ENCODE assay signal across 17 cellular contexts in the genomic region with DNA sequence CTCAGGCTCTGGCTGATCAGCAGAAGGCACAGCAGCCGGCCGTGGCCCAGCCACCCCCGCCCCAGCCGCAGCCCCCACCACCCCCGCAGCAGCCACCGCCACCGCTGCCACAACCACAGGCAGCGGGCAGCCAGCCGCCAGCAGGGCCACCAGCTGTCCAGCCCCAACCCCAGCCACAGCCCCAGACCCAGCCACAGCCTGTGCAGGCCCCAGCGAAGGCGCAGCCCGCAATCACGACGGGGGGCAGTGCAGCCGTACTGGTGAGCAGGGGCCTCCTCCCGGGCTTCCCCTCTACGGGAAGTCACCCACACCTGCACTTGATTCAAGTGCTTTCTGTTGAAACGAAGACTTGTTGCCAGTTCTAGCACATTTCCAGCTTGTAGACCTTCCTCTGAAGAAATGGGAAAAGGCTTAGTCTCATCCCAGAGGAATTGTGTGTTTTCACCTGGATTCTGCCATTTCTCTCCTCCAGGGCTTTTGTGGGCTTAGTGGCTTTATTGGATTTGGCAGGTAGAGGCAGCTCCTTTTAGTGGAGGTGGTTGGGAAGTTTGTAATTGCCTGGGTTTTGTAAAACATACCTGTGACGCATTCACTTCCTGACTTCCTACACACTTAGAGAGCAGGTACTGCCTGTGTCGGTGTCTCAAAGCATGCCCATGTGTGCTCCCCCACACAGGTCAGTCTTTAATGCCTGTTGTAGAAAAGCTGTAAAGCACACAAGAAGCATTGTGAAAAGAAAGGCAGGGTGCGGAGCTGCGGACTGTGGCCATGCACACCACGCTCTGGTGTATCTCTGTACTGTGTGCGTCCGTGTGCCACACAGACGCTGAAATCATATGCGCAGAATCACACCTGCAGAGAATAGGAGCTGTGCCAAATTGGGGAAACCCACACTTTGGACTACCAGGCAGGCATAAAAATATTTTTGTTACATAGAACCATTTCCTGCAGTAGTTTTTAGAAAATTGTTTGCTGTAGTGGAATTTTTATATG.
"Had no signal": no experiment of that assay in that cellular context is flagged by ENCODE, and none has a peak within 500 bp of the region (broad histone marks: within the 10 kb centered on the region; RNA-seq: fewer than 3 reads in every experiment).

No MANE protein-coding gene starts in this region.

- H3K9me3 Mint-ChIP-seq: activated CD4-positive, alpha-beta memory T cell treated with anti-CD3 and anti-CD28 coated beads, Interleukin-2, amount 10 ng/mL, durations not matched to agents 7 days and 5 days; activated T-helper 17 cell treated with anti-CD3 and anti-CD28 coated beads, Interleukin-2, amount 50 U/mL, for 72 hours; dendritic cell treated with granulocyte-macrophage colony-stimulating factor and Interleukin-4, amounts not matched to agents 40 ng/mL and 50 ng/mL, for 4 days; nephron; T-helper 2 cell treated with Interferon-gamma antibody and Interleukin-4, amounts not matched to agents 5 μg/mL and 100 μg/mL, for 36 hours had no signal

- H3K4me3 ChIP-seq: lung had no signal

- ATAC-seq: activated CD8-positive, alpha-beta memory T cell treated with anti-CD3 and anti-CD28 coated beads, Interleukin-2, amount 10 ng/mL, durations not matched to agents 7 days and 5 days; activated T-helper 17 cell treated with anti-CD3 and anti-CD28 coated beads, Interleukin-2, amount 50 U/mL, for 72 hours; foreskin keratinocyte had no signal

- H3K27me3 Mint-ChIP-seq: activated CD4-positive, alpha-beta memory T cell treated with anti-CD3 and anti-CD28 coated beads, Interleukin-2, amount 10 ng/mL, durations not matched to agents 7 days and 5 days; activated CD8-positive, alpha-beta memory T cell treated with anti-CD3 and anti-CD28 coated beads, Interleukin-2, amount 10 ng/mL, durations not matched to agents 7 days and 5 days; activated naive CD8-positive, alpha-beta T cell; activated T-helper 17 cell treated with anti-CD3 and anti-CD28 coated beads, Interleukin-2, amount 50 U/mL, for 72 hours; dendritic cell treated with granulocyte-macrophage colony-stimulating factor and Interleukin-4, amounts not matched to agents 40 ng/mL and 50 ng/mL, for 4 days; progenitor cell of endocrine pancreas had no signal

- H3K27ac ChIP-seq: foreskin keratinocyte had no signal

- H3K27ac Mint-ChIP-seq: activated CD4-positive, alpha-beta memory T cell treated with anti-CD3 and anti-CD28 coated beads, Interleukin-2, amount 10 ng/mL, durations not matched to agents 7 days and 5 days; activated CD8-positive, alpha-beta memory T cell treated with anti-CD3 and anti-CD28 coated beads, Interleukin-2, amount 10 ng/mL, durations not matched to agents 7 days and 5 days; activated naive CD8-positive, alpha-beta T cell; activated T-helper 17 cell treated with anti-CD3 and anti-CD28 coated beads, Interleukin-2, amount 50 U/mL, for 72 hours; dendritic cell treated with granulocyte-macrophage colony-stimulating factor and Interleukin-4, amounts not matched to agents 40 ng/mL and 50 ng/mL, for 4 days; mesothelial cell of epicardium; nephron; progenitor cell of endocrine pancreas; T-helper 2 cell treated with Interferon-gamma antibody and Interleukin-4, amounts not matched to agents 5 μg/mL and 100 μg/mL, for 36 hours had no signal

- H3K4me1 Mint-ChIP-seq: activated CD4-positive, alpha-beta memory T cell treated with anti-CD3 and anti-CD28 coated beads, Interleukin-2, amount 10 ng/mL, durations not matched to agents 7 days and 5 days; activated CD8-positive, alpha-beta memory T cell treated with anti-CD3 and anti-CD28 coated beads, Interleukin-2, amount 10 ng/mL, durations not matched to agents 7 days and 5 days; activated T-helper 17 cell treated with anti-CD3 and anti-CD28 coated beads, Interleukin-2, amount 50 U/mL, for 72 hours; mesothelial cell of epicardium; nephron had no signal

- DNase-seq: activated CD4-positive, alpha-beta memory T cell treated with anti-CD3 and anti-CD28 coated beads, Interleukin-2, amount 10 ng/mL, durations not matched to agents 7 days and 5 days; activated CD4-positive, alpha-beta T cell treated with anti-CD3 and anti-CD28 coated beads for 4 hours; activated CD8-positive, alpha-beta memory T cell treated with anti-CD3 and anti-CD28 coated beads, Interleukin-2, amount 10 ng/mL, durations not matched to agents 7 days and 5 days; effector CD8-positive, alpha-beta T cell; hippocampal formation; islet precursor cell; nucleus accumbens; stimulated activated naive CD4-positive, alpha-beta T cell had no signal

- H3K27me3 ChIP-seq: foreskin keratinocyte had no signal

- H3K4me3 Mint-ChIP-seq: activated CD4-positive, alpha-beta memory T cell treated with anti-CD3 and anti-CD28 coated beads, Interleukin-2, amount 10 ng/mL, durations not matched to agents 7 days and 5 days; activated CD8-positive, alpha-beta memory T cell treated with anti-CD3 and anti-CD28 coated beads, Interleukin-2, amount 10 ng/mL, durations not matched to agents 7 days and 5 days; activated naive CD8-positive, alpha-beta T cell; activated T-helper 17 cell treated with anti-CD3 and anti-CD28 coated beads, Interleukin-2, amount 50 U/mL, for 72 hours; dendritic cell treated with granulocyte-macrophage colony-stimulating factor and Interleukin-4, amounts not matched to agents 40 ng/mL and 50 ng/mL, for 4 days; mesothelial cell of epicardium; nephron; T-helper 2 cell treated with Interferon-gamma antibody and Interleukin-4, amounts not matched to agents 5 μg/mL and 100 μg/mL, for 36 hours had no signal

- H3K4me1 ChIP-seq: foreskin keratinocyte had no signal
